Comparison of ENCODE assay signal across 19 cellular contexts in genomic region chr20:64168381-64169088, GRCh38. TPM values are rescaled to one million over a fixed set of nuclear protein-coding genes. Genes with fewer than 3 reads are reported as not detected.
DNase-seq lines count a peak whose midpoint lies in the region; TF ChIP-seq lines count a peak whose summit lies in the region.
"Had no signal": no experiment of that assay in that cellular context is flagged by ENCODE, and none has a peak within 500 bp of the region (broad histone marks: within the 10 kb centered on the region; RNA-seq: fewer than 3 reads in every experiment).

No MANE protein-coding gene starts in this region.

- H3K4me1 ChIP-seq in Peyer's patch, result no peaks in the 10 kb centered on the region

- TF ChIP-seq POLR2A in Peyer's patch (IDR thresholded peaks at IDR 0.05), result no peak

- H4K20me1 ChIP-seq in neural cell (ENCODE audit: insufficient read depth), result no peaks in the 10 kb centered on the region

- H3K36me3 ChIP-seq in neural cell (ENCODE audit: insufficient read depth, low read length) (no peaks in the 10 kb centered on the region), Peyer's patch (no peaks in the 10 kb centered on the region)
- H3K36me3 ChIP-seq: ovary, tibial nerve had no signal

- peak overlapping the region; percentile 97 for H3K4me2 ChIP-seq in neural cell (ENCODE audit: low read length)

- peaks cover 94% of the 10 kb centered on the region for H3K4me1 Mint-ChIP-seq in brain
- H3K4me1 Mint-ChIP-seq in activated naive CD8-positive, alpha-beta T cell treated with anti-CD3 and anti-CD28 coated beads for 36 hours, result no peaks in the 10 kb centered on the region

- H3K27ac ChIP-seq in neural cell (ENCODE audit: low read length) (peak overlapping the region; percentile 99), Peyer's patch (no peak overlapping the region)
- H3K27ac ChIP-seq: tibial nerve had no signal

- H3K9me3 ChIP-seq in neural cell (ENCODE audit: low read length), result no peaks in the 10 kb centered on the region
- no peaks in the 10 kb centered on the region for H3K9me3 ChIP-seq in Peyer's patch
- H3K9me3 ChIP-seq: ovary, tibial nerve had no signal

- peaks cover 3% of the 10 kb centered on the region for H3F3A ChIP-seq in neural cell (ENCODE audit: insufficient read depth, low read length, poor library complexity, severe bottlenecking)

- peaks cover 84% of the 10 kb centered on the region for H3K79me2 ChIP-seq in neural cell (replicated peaks; ENCODE audit: insufficient read depth, low read length)

- peak; percentile 73 for DNase-seq in EH (ENCODE audit: low read depth)
- peak; percentile 54 for DNase-seq in M059J (ENCODE audit: low read depth)
- no peak for DNase-seq in activated naive CD8-positive, alpha-beta T cell treated with anti-CD3 and anti-CD28 coated beads for 36 hours
- no peak for DNase-seq in Peyer's patch
- DNase-seq in A172 (ENCODE audit: low spot score), result no peak
- DNase-seq: activated CD4-positive, alpha-beta T cell treated with anti-CD3 and anti-CD28 coated beads, Interleukin-2, amount 50 U/mL, for 1 hour; activated naive CD4-positive, alpha-beta T cell; endodermal cell; head of caudate nucleus; NCI-H1930; ovary; SHP77 treated with DMSO at 0.1 percent for 48 hours; T-helper 1 cell had no signal

- H2AFZ ChIP-seq in neural cell (ENCODE audit: low read depth, low read length), result no peak overlapping the region

- H3K9me3 Mint-ChIP-seq in brain, result no peaks in the 10 kb centered on the region
- H3K9me3 Mint-ChIP-seq in activated naive CD8-positive, alpha-beta T cell treated with anti-CD3 and anti-CD28 coated beads for 36 hours, result no peaks in the 10 kb centered on the region
- H3K9me3 Mint-ChIP-seq: endodermal cell; stimulated activated naive CD8-positive, alpha-beta T cell treated with anti-CD3 and anti-CD28 coated beads, Interleukin-15, Interleukin-2, amounts not matched to agents 100 ng/mL and 50 ng/mL, for 24 hours had no signal

- H3K4me3 Mint-ChIP-seq in brain, result peak overlapping the region; percentile 46 to 93 (median 84)
- no peak overlapping the region for H3K4me3 Mint-ChIP-seq in activated naive CD8-positive, alpha-beta T cell treated with anti-CD3 and anti-CD28 coated beads for 36 hours
- H3K4me3 Mint-ChIP-seq: endodermal cell; stimulated activated naive CD8-positive, alpha-beta T cell treated with anti-CD3 and anti-CD28 coated beads, Interleukin-15, Interleukin-2, amounts not matched to agents 100 ng/mL and 50 ng/mL, for 24 hours had no signal

- TF ChIP-seq EP300 in neural cell (conservative IDR thresholded peaks at IDR 0.05; ENCODE audit: poor library complexity, severe bottlenecking), result no peak

- peak overlapping the region; percentile 95 for H3K9ac ChIP-seq in neural cell (ENCODE audit: low read length)

- H3K4me3 ChIP-seq in neural cell (ENCODE audit: low read length) (peak overlapping the region; percentile 81), Peyer's patch (no peak overlapping the region)
- H3K4me3 ChIP-seq: GM12878, ovary, tibial nerve had no signal

- peak overlapping the region; percentile 18 to 100 (median 75) for H3K27ac Mint-ChIP-seq in brain
- no peak overlapping the region for H3K27ac Mint-ChIP-seq in activated naive CD8-positive, alpha-beta T cell treated with anti-CD3 and anti-CD28 coated beads for 36 hours
- H3K27ac Mint-ChIP-seq: endodermal cell; stimulated activated naive CD8-positive, alpha-beta T cell treated with anti-CD3 and anti-CD28 coated beads, Interleukin-15, Interleukin-2, amounts not matched to agents 100 ng/mL and 50 ng/mL, for 24 hours had no signal

- TF ChIP-seq RAD21 in neural cell (conservative IDR thresholded peaks at IDR 0.05), result no peak

- H3K27me3 Mint-ChIP-seq in brain, result peaks cover 21% of the 10 kb centered on the region
- H3K27me3 Mint-ChIP-seq in activated naive CD8-positive, alpha-beta T cell treated with anti-CD3 and anti-CD28 coated beads for 36 hours, result peaks cover 52% of the 10 kb centered on the region

- TF ChIP-seq CTCF in brain (conservative IDR thresholded peaks at IDR 0.05), result no peak
- no peak for TF ChIP-seq CTCF in neural cell (IDR thresholded peaks at IDR 0.05; ENCODE audit: poor library complexity, severe bottlenecking)
- no peak for TF ChIP-seq CTCF in Peyer's patch (IDR thresholded peaks at IDR 0.05)

- H3K9me2 ChIP-seq in neural cell (ENCODE audit: insufficient read depth, low read length), result no peaks in the 10 kb centered on the region

- H3K27me3 ChIP-seq in neural cell (ENCODE audit: insufficient read depth, low read depth, low read length) (no peaks in the 10 kb centered on the region), Peyer's patch (no peaks in the 10 kb centered on the region)
- H3K27me3 ChIP-seq: ovary had no signal

- no peaks in the 10 kb centered on the region for H3K36me3 Mint-ChIP-seq in brain
- no peaks in the 10 kb centered on the region for H3K36me3 Mint-ChIP-seq in activated naive CD8-positive, alpha-beta T cell treated with anti-CD3 and anti-CD28 coated beads for 36 hours

TF ChIP-seq in neural cell, 6 proteins besides CTCF, POLR2A, EP300 and RAD21:
- TF ChIP-seq MXI1 (conservative IDR thresholded peaks at IDR 0.05; ENCODE audit: poor library complexity, severe bottlenecking) (no peak), POLR2AphosphoS5 (IDR thresholded peaks at IDR 0.05) (no peak), REST (IDR thresholded peaks at IDR 0.05; ENCODE audit: borderline replicate concordance) (no peak), TAF1 (IDR thresholded peaks at IDR 0.05; ENCODE audit: low read depth) (no peak), SMC3 (conservative IDR thresholded peaks at IDR 0.05; ENCODE audit: poor library complexity) (no peak), EZH2 (IDR thresholded peaks at IDR 0.05; ENCODE audit: borderline replicate concordance, insufficient read depth, low read length, poor library complexity, severe bottlenecking) (no peak)

RNA-seq across cellular contexts. Expression of gene MYT1, which starts 4.3 kb away (rescaled TPM):
- total RNA-seq in M059J (2014; rRNA removed; shearing (Covaris generic)), result not detected in 2 replicates
- polyA plus RNA-seq in brain (ENCODE audit: insufficient read depth, low read depth, low replicate concordance) (46.0 TPM), neural cell (35.8 and 42.4 TPM in 2 replicates)
- 79.8 and 80.8 TPM in 2 replicates for polyA minus RNA-seq in neural cell
- under 1 TPM in 1 of 2 experiments, not detected in 1; 0.44 TPM for total RNA-seq in activated naive CD8-positive, alpha-beta T cell treated with anti-CD3 and anti-CD28 coated beads for 36 hours
- total RNA-seq in Peyer's patch, result under 1 TPM in 2 of 4 donors, not detected in 2; 0.18 to 0.83 TPM
- 2.4 TPM in 2 replicates for total RNA-seq in A172 (2014; rRNA removed; shearing (Covaris generic))
- total RNA-seq: aorta, GM12878, tibial nerve had no signal
- polyA plus RNA-seq: aorta had no signal

Comparison
In these comparisons a context has a peak if more than half of its experiments do, and no peak if none do; other contexts are left out.
1. DNase-seq: peak in EH (single experiment) and M059J (single experiment); none in activated naive CD8-positive, alpha-beta T cell treated with anti-CD3 and anti-CD28 coated beads for 36 hours (single experiment), Peyer's patch (0 of 3) and A172 (single experiment).